ENCODE assay signal across 1 cellular context in genomic region chr1:156135930-156136871, GRCh38.
TF ChIP-seq lines count a peak whose summit lies in the region.

No MANE protein-coding gene starts in this region.

TF ChIP-seq in GM23338, 12 proteins besides CTCF, POLR2A, EP300 and RAD21:
- TF ChIP-seq ZNF462 (CRISPR knock-in tag; IDR thresholded peaks at IDR 0.05) (no peak), ETS1 (IDR thresholded peaks at IDR 0.05) (no peak), REST (IDR thresholded peaks at IDR 0.05; ENCODE audit: unreplicated experiment) (no peak), POLR2AphosphoS5 (IDR thresholded peaks at IDR 0.05; ENCODE audit: low read depth) (no peak), EZH2phosphoT487 (IDR thresholded peaks at IDR 0.05; ENCODE audit: unreplicated experiment) (no peak), ZNF331 (CRISPR knock-in tag; IDR thresholded peaks at IDR 0.05; ENCODE audit: low read depth) (no peak), JUNB (IDR thresholded peaks at IDR 0.05; ENCODE audit: unreplicated experiment) (no peak), CREB1 (CRISPR knock-in tag; IDR thresholded peaks at IDR 0.05; ENCODE audit: low read depth) (no peak), STAT1 (IDR thresholded peaks at IDR 0.05; ENCODE audit: unreplicated experiment) (no peak), NANOG (IDR thresholded peaks at IDR 0.05; ENCODE audit: borderline replicate concordance) (no peak), EZH2 (IDR thresholded peaks at IDR 0.05; ENCODE audit: low read depth, unreplicated experiment) (no peak), ZNF114 (CRISPR knock-in tag; IDR thresholded peaks at IDR 0.05) (no peak)
